Comparison of ENCODE assay signal across 1 cellular context in genomic region chr9:130240410-130241197, GRCh38.
TF ChIP-seq lines count a peak whose summit lies in the region.

No MANE protein-coding gene starts in this region.

TF ChIP-seq in K562, 482 proteins besides CTCF, POLR2A, EP300 and RAD21 (continued from another document and continues in another):
- TF ChIP-seq E2F6 (IDR thresholded peaks at IDR 0.05; ENCODE audit: borderline replicate concordance in 1 of 2, extremely low read depth in 1 of 2, insufficient read depth in 1 of 2, insufficient read length in 1 of 2, low read depth in 1 of 2, low read length in 1 of 2, poor library complexity in 1 of 2, severe bottlenecking in 1 of 2) = peak in 1 of 2 experiments; percentile 37
- TF ChIP-seq ZNF12 (CRISPR knock-in tag; IDR thresholded peaks at IDR 0.05) = 0 out of 2 replicates have a peak, but pooled peaks have one; percentile 53
- no peak for TF ChIP-seq HNRNPL (IDR thresholded peaks at IDR 0.05; ENCODE audit: low read depth, low read length)
- 0 out of 2 replicates have a peak, but pooled peaks have one; percentile 22 for TF ChIP-seq MECOM (CRISPR knock-in tag; IDR thresholded peaks at IDR 0.05)
- TF ChIP-seq ZNF143 (CRISPR knock-in tag; IDR thresholded peaks at IDR 0.05) = peak; percentile 93
- TF ChIP-seq ZBTB40 (IDR thresholded peaks at IDR 0.05) = peak; percentile 60
- TF ChIP-seq ZBTB40 (CRISPR knock-in tag; IDR thresholded peaks at IDR 0.05) = no peak
- peak; percentile 93 for TF ChIP-seq NFIC (IDR thresholded peaks at IDR 0.05)
- peak in 1 of 2 experiments; percentile 67; a peak in 1 of 4 replicates for TF ChIP-seq FOXA3 (CRISPR knock-in tag; conservative IDR thresholded peaks at IDR 0.05 in 1 of 2, IDR thresholded peaks at IDR 0.05 in 1 of 2)
- TF ChIP-seq FOS (IDR thresholded peaks at IDR 0.05; ENCODE audit: extremely low read depth, insufficient read length) = peak; percentile 70
- peak; percentile 95 for TF ChIP-seq HCFC1 (IDR thresholded peaks at IDR 0.05; ENCODE audit: low read depth, low read length)
- no peak for TF ChIP-seq RBM17 (IDR thresholded peaks at IDR 0.05; ENCODE audit: borderline replicate concordance, low read depth, low read length)
- 0 out of 2 replicates have a peak, but pooled peaks have one; percentile 38 for TF ChIP-seq ETV5 (CRISPR knock-in tag; IDR thresholded peaks at IDR 0.05; ENCODE audit: low read depth)
- peak; percentile 89 for TF ChIP-seq ELF1 (tag; IDR thresholded peaks at IDR 0.05)
- no peak for TF ChIP-seq PHB (CRISPR knock-in tag; IDR thresholded peaks at IDR 0.05)
- TF ChIP-seq JUN (IDR thresholded peaks at IDR 0.05; ENCODE audit: borderline replicate concordance, low read depth, low read length) = peak; percentile 29; the same call in 1 of the 2 replicates
- no peak for TF ChIP-seq JUN (CRISPR knock-in tag; IDR thresholded peaks at IDR 0.05; ENCODE audit: borderline replicate concordance)
- TF ChIP-seq MBD2 (IDR thresholded peaks at IDR 0.05; ENCODE audit: borderline replicate concordance, low read depth) = peak; percentile 79
- TF ChIP-seq ZBTB11 (CRISPR knock-in tag; IDR thresholded peaks at IDR 0.05) = 0 out of 6 replicates have a peak, but pooled peaks of 1 of the 3 experiments have one; percentile 43
- no peak for TF ChIP-seq MXI1 (IDR thresholded peaks at IDR 0.05; ENCODE audit: low read depth, low read length)
- TF ChIP-seq SIX5 (IDR thresholded peaks at IDR 0.05; ENCODE audit: borderline replicate concordance in 1 of 2, insufficient read depth in 1 of 2, low read depth in 1 of 2, low read length in 2 of 2) = peak; percentile 83 to 84
- TF ChIP-seq USF1 (CRISPR knock-in tag; IDR thresholded peaks at IDR 0.05) = peak; percentile 98
- TF ChIP-seq RBFOX2 (IDR thresholded peaks at IDR 0.05; ENCODE audit: low read depth, low read length) = no peak
- no peak for TF ChIP-seq ZFP30 (CRISPR knock-in tag; IDR thresholded peaks at IDR 0.05; ENCODE audit: borderline replicate concordance)
- peak; percentile 95 for TF ChIP-seq RAD51 (IDR thresholded peaks at IDR 0.05; ENCODE audit: borderline replicate concordance, low read depth)
- TF ChIP-seq AFF1 (IDR thresholded peaks at IDR 0.05; ENCODE audit: low read depth in 1 of 2, partially characterized antibody in 2 of 2) = peak in 1 of 2 experiments; percentile 75
- 0 out of 2 replicates have a peak, but pooled peaks have one; percentile 49 for TF ChIP-seq CREM (IDR thresholded peaks at IDR 0.05; ENCODE audit: low read depth)
- TF ChIP-seq ZBTB26 (CRISPR knock-in tag; IDR thresholded peaks at IDR 0.05) = no peak
- peak; percentile 39; the same call in 1 of the 2 replicates for TF ChIP-seq GABPA (tag; conservative IDR thresholded peaks at IDR 0.05; ENCODE audit: low read depth)
- peak in 1 of 2 experiments; percentile 49; a peak in 1 of 4 replicates for TF ChIP-seq FOXK2 (conservative IDR thresholded peaks at IDR 0.05 in 1 of 2, IDR thresholded peaks at IDR 0.05 in 1 of 2; ENCODE audit: low read depth in 2 of 2)
- TF ChIP-seq, protein P1, sequence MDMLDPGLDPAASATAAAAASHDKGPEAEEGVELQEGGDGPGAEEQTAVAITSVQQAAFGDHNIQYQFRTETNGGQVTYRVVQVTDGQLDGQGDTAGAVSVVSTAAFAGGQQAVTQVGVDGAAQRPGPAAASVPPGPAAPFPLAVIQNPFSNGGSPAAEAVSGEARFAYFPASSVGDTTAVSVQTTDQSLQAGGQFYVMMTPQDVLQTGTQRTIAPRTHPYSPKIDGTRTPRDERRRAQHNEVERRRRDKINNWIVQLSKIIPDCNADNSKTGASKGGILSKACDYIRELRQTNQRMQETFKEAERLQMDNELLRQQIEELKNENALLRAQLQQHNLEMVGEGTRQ (CRISPR knock-in tag; IDR thresholded peaks at IDR 0.05) = peak; percentile 98
- TF ChIP-seq, protein P2, sequence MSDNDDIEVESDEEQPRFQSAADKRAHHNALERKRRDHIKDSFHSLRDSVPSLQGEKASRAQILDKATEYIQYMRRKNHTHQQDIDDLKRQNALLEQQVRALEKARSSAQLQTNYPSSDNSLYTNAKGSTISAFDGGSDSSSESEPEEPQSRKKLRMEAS (CRISPR knock-in tag; IDR thresholded peaks at IDR 0.05) = peak; percentile 28; the same call in 1 of the 2 replicates
- peak; percentile 18; the same call in 1 of the 2 replicates for TF ChIP-seq SPI1 (IDR thresholded peaks at IDR 0.05; ENCODE audit: borderline replicate concordance, low read depth, low read length)
- peak; percentile 66 for TF ChIP-seq NFYB (IDR thresholded peaks at IDR 0.05; ENCODE audit: extremely low read depth, insufficient read length)
